8 cellular contexts compared by ENCODE assay signal in the genomic region with DNA sequence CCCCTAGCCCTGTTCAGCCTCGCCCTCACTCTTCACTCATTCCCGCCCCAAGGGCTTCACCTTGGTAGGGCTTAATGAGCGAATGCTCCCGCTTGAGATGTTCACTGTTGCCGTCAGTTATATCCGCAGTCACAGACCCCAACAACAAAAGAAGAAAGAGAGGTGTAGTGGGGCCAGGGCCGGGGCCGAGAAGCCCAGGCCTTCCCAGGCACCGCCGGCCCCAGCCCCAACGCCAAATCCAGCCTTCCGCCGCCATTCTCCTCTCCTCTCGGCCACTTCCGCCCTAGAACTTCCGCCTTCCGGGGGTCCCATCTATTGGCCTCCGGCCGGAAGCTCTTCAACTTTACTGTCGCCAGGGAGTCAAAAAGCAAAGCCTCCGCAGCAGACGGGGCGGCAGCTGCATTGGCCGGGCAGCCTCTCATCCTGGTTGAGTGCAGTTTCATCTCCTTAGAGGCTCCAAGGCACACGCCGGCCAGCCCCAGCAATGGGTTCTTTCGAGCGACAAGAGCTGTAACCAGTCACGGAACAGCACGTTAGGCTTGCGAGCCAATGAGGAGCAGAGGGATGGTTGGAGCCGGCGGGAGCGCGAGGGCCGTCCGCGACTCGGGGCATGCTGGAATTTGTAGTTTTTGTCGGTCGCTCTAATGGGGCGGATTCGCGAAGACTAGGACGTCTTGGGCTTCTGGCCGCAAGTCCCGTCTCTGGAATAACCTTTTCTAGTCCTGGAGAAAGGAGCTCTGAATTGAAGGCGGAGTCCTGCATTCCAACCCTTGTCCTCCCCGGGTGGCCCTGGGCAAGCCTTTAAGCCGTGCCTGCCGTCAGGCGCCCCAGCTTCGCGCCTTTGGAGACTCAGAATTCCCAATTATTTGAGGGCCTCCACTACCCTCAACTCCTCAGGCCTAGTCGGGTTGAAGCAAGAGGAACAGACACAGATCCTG. TPM values are rescaled to one million over a fixed set of nuclear protein-coding genes. Genes with fewer than 3 reads are reported as not detected.
A peak's percentile ranks its signal among the peaks of the same experiment; 100 is the strongest.
DNase-seq lines count a peak whose midpoint lies in the region; ATAC-seq, FAIRE-seq and TF ChIP-seq lines count a peak whose summit lies in the region.

A gene with protein sequence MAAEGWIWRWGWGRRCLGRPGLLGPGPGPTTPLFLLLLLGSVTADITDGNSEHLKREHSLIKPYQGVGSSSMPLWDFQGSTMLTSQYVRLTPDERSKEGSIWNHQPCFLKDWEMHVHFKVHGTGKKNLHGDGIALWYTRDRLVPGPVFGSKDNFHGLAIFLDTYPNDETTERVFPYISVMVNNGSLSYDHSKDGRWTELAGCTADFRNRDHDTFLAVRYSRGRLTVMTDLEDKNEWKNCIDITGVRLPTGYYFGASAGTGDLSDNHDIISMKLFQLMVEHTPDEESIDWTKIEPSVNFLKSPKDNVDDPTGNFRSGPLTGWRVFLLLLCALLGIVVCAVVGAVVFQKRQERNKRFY (minus strand): TSS at position 277 of the 938 bp plus-strand sequence. CDS start 21 bp downstream, at position 256.

- no peak for FAIRE-seq in H1 (lab: Jason Lieb, UNC)

- WGBS in H1 (ENCODE audit: extremely low coverage in 1 of 2, insufficient coverage in 1 of 2, insufficient read length in 1 of 2, insufficient replicate concordance in 2 of 2, low coverage in 1 of 2, low lambda C conversion rate in 2 of 2, missing lambda C conversion rate in 1 of 2), 2 experiments: 8% methylated on average over 53 of the region's 55 CpGs; no CpG with 5 or more reads in 1 of the 2 experiments
- no CpG with 5 or more reads among the region's 55 CpGs for WGBS in mesendoderm (ENCODE audit: extremely low coverage, insufficient coverage, low lambda C conversion rate)

- H2BK5ac ChIP-seq in H1 (ENCODE audit: low read depth, low read length) (peak within 1 kb of the TSS; percentile 82), mesendoderm (ENCODE audit: low read length) (peak within 1 kb of the TSS; percentile 27)

- H3K9me3 ChIP-seq in H1 (ENCODE audit: insufficient read depth in 2 of 2, low read depth in 1 of 2, low read length in 1 of 2): no peaks in the 10 kb centered on the region

- H2AFZ ChIP-seq in H1 (ENCODE audit: low read length): peak within 1 kb of the TSS; percentile 97

- POLR2A ChIA-PET in H1 (lab: Charles Lee; ENCODE audit: partially characterized antibody): interaction anchor here (0.9 to 8.1 kb wide), 21 partner anchors 9 to 146 kb away, joined by 3 to 66 read pairs (median 5); partner anchors contain the start of genes GRK6 and PDLIM7

- H3K79me1 ChIP-seq in H1 (ENCODE audit: low read depth, low read length): peaks cover 18% of the 10 kb centered on the region
- peaks cover 24% of the 10 kb centered on the region for H3K79me1 ChIP-seq in mesendoderm (ENCODE audit: low read length)

- peak; percentile 89 for ATAC-seq in GM21360 (IDR thresholded peaks at IDR 0.05; ENCODE audit: unreplicated experiment)

- peak; percentile 62 for DNase-seq in CMK (ENCODE audit: low read depth)
- peak; percentile 96 for DNase-seq in HT1080 (ENCODE audit: low read depth)
- peak; percentile 97 for DNase-seq in NOMO-1 treated with DMSO at 0.1 percent for 48 hours (lab: John Stamatoyannopoulos, UW; ENCODE audit: unreplicated experiment)
- DNase-seq in activated CD8-positive, alpha-beta memory T cell treated with anti-CD3 and anti-CD28 coated beads for 4 hours (ENCODE audit: low read depth in 2 of 2): peak; percentile 80 to 81
- peak; percentile 80 to 90 for DNase-seq in H1 (ENCODE audit: low read depth in 1 of 2, low spot score in 2 of 2)
- peak; percentile 98 for DNase-seq in mesendoderm
- peak; percentile 75 for DNase-seq in stimulated activated CD8-positive, alpha-beta memory T cell treated with anti-CD3 and anti-CD28 coated beads, Interleukin-15, amount 100 ng/mL, for 1 hour (ENCODE audit: low read depth)

- H3K9ac ChIP-seq in H1 (replicated peaks in 1 of 4; ENCODE audit: extremely low read depth in 1 of 4, low read depth in 3 of 4, low read length in 3 of 4) (peak within 1 kb of the TSS in 3 of 4 experiments; percentile 94; a peak in 6 of 7 replicates), mesendoderm (ENCODE audit: low read length) (peak within 1 kb of the TSS; percentile 96)

- H3K56ac ChIP-seq in H1 (replicated peaks; ENCODE audit: insufficient read length, low read depth, low read length): peak within 1 kb of the TSS; percentile 75
- H3K56ac ChIP-seq in mesendoderm (ENCODE audit: low read length): peak within 1 kb of the TSS; percentile 99

- no peak for TF ChIP-seq RAD21 in H1 (IDR thresholded peaks at IDR 0.05 in 1 of 2, conservative IDR thresholded peaks at IDR 0.05 in 1 of 2; ENCODE audit: low read depth in 2 of 2, low read length in 2 of 2)

- H2BK15ac ChIP-seq in H1 (ENCODE audit: low read length): no peak within 1 kb of the TSS; the same call in 1 of the 2 replicates
- H2BK15ac ChIP-seq in mesendoderm (replicated peaks; ENCODE audit: low read depth): no peak within 1 kb of the TSS

- H3K4ac ChIP-seq in H1 (replicated peaks; ENCODE audit: insufficient read length, low read depth, low read length): peak within 1 kb of the TSS; percentile 36
- H3K4ac ChIP-seq in mesendoderm (ENCODE audit: low read depth, low read length): peak within 1 kb of the TSS; percentile 56

- H2AK5ac ChIP-seq in H1 (ENCODE audit: low read depth, low read length) (peak within 1 kb of the TSS; percentile 68; the same call in 1 of the 2 replicates), mesendoderm (ENCODE audit: low read length) (peak within 1 kb of the TSS; percentile 97)

- peak in 1 of 2 experiments; percentile 83; a peak in 2 of 3 replicates for TF ChIP-seq POLR2A in H1 (IDR thresholded peaks at IDR 0.05; ENCODE audit: control extremely low read depth in 1 of 2, low read depth in 2 of 2, low read length in 2 of 2)

- no peak within 1 kb of the TSS for H2BK20ac ChIP-seq in H1 (ENCODE audit: low read length)

- H3K79me2 ChIP-seq in H1 (ENCODE audit: control insufficient read depth in 1 of 2, insufficient read depth in 2 of 2, low read length in 2 of 2): peaks cover 15 to 45% of the 10 kb centered on the region in 2 experiments
- peaks cover 33% of the 10 kb centered on the region for H3K79me2 ChIP-seq in mesendoderm (ENCODE audit: control insufficient read depth, insufficient read depth, low read length)

- H4K5ac ChIP-seq in H1 (ENCODE audit: insufficient read length, low read depth, low read length): peak within 1 kb of the TSS; percentile 77
- peak within 1 kb of the TSS; percentile 75 for H4K5ac ChIP-seq in mesendoderm (ENCODE audit: low read length)

- peak within 1 kb of the TSS; percentile 94 for H3K27ac ChIP-seq in H1 (ENCODE audit: low read depth, low read length)
- peak within 1 kb of the TSS; percentile 91 for H3K27ac ChIP-seq in mesendoderm (ENCODE audit: low read depth, low read length)

- H3K14ac ChIP-seq in H1 (ENCODE audit: insufficient read length): no peak within 1 kb of the TSS

- H3K4me2 ChIP-seq in H1 (ENCODE audit: insufficient read depth in 1 of 2, low read depth in 2 of 2, low read length in 2 of 2): peak within 1 kb of the TSS; percentile 90 to 94
- peak within 1 kb of the TSS; percentile 98 for H3K4me2 ChIP-seq in mesendoderm (ENCODE audit: low read length)

- peaks cover 8% of the 10 kb centered on the region for H3K23me2 ChIP-seq in H1 (ENCODE audit: low read depth, low read length)

- H4K8ac ChIP-seq in H1 (ENCODE audit: extremely low read depth, insufficient read depth, low read length) (peak within 1 kb of the TSS; percentile 98; the same call in 1 of the 2 replicates), mesendoderm (ENCODE audit: low read depth, low read length) (no peak within 1 kb of the TSS)

- peak within 1 kb of the TSS; percentile 75 for H4K91ac ChIP-seq in H1 (replicated peaks; ENCODE audit: insufficient read length, low read length)

- CTCF ChIA-PET in H1 (lab: Charles Lee; ENCODE audit: partially characterized antibody): interaction anchor here (0.6 to 11.2 kb wide), 15 partner anchors 10 to 931 kb away, joined by 3 to 142 read pairs (median 7); no protein-coding TSS in a partner anchor

- peaks cover 0 to 13% (median 4%) of the 10 kb centered on the region in 4 experiments; a peak in 3 of 7 replicates for H3K4me1 ChIP-seq in H1 (replicated peaks in 1 of 4; ENCODE audit: control insufficient read depth in 3 of 4, insufficient read depth in 4 of 4, low read length in 3 of 4)
- H3K4me1 ChIP-seq in mesendoderm (ENCODE audit: control insufficient read depth, low read depth, low read length): peaks cover 4% of the 10 kb centered on the region

- H4K20me1 ChIP-seq in H1 (replicated peaks in 1 of 2; ENCODE audit: control insufficient read depth in 1 of 2, insufficient read depth in 2 of 2, low read length in 2 of 2): peaks cover 5% of the 10 kb centered on the region in 2 experiments

- H3K23ac ChIP-seq in H1 (ENCODE audit: insufficient read length) (no peak within 1 kb of the TSS), mesendoderm (ENCODE audit: low read length) (peak within 1 kb of the TSS; percentile 74)

- H3K27me3 ChIP-seq in H1 (replicated peaks in 1 of 4; ENCODE audit: control insufficient read depth in 3 of 4, extremely low read depth in 1 of 4, insufficient read depth in 3 of 4, low read length in 3 of 4) (0 out of 7 replicates have a peak, but pooled peaks cover 0 to 5% (median 0%) of the 10 kb centered on the region in 4 experiments), mesendoderm (ENCODE audit: insufficient read depth, low read length, poor library complexity) (no peaks in the 10 kb centered on the region)

- H3K36me3 ChIP-seq in H1 (ENCODE audit: control insufficient read depth in 2 of 4, insufficient read depth in 4 of 4, low read length in 3 of 4): peaks cover 0 to 7% (median 4%) of the 10 kb centered on the region in 4 experiments; a peak in 4 of 8 replicates
- H3K36me3 ChIP-seq in mesendoderm (ENCODE audit: control insufficient read depth, insufficient read depth, low read length): no peaks in the 10 kb centered on the region

- no peak for TF ChIP-seq CTCF in H1 (IDR thresholded peaks at IDR 0.05; ENCODE audit: control extremely low read depth in 1 of 3, insufficient read depth in 1 of 3, low read depth in 1 of 3, low read length in 3 of 3)

- no peak for TF ChIP-seq EP300 in H1 (IDR thresholded peaks at IDR 0.05; ENCODE audit: borderline replicate concordance in 1 of 2, low read depth in 2 of 2, low read length in 2 of 2)

- no peak within 1 kb of the TSS for H2BK120ac ChIP-seq in H1 (replicated peaks; ENCODE audit: low read depth, low read length)
- H2BK120ac ChIP-seq in mesendoderm (ENCODE audit: low read depth, low read length): no peak within 1 kb of the TSS

- H3K18ac ChIP-seq in H1 (ENCODE audit: extremely low read depth, low read length): peak within 1 kb of the TSS; percentile 81; the same call in 1 of the 2 replicates
- peak within 1 kb of the TSS; percentile 43 for H3K18ac ChIP-seq in mesendoderm (ENCODE audit: low read length)

- H2BK12ac ChIP-seq in H1 (ENCODE audit: low read depth, low read length): peak within 1 kb of the TSS; percentile 60

- peak within 1 kb of the TSS; percentile 80 to 100 (median 94) for H3K4me3 ChIP-seq in H1 (ENCODE audit: extremely low read depth in 1 of 4, insufficient read depth in 2 of 4, low read depth in 3 of 4, low read length in 4 of 4)
- peak within 1 kb of the TSS; percentile 99 for H3K4me3 ChIP-seq in mesendoderm (ENCODE audit: low read length)

RNA-seq across cellular contexts. Expression of the gene that starts here (rescaled TPM):
- total RNA-seq in HT1080 (2014; rRNA removed; shearing (Covaris generic)): 213 and 237 TPM in 2 replicates
- 289 and 296 TPM in 2 replicates for polyA plus RNA-seq in HT1080 (2015; cell fraction: cytosol; rRNA removed)
- polyA plus RNA-seq in HT1080 (2015; cell fraction: nucleus; rRNA removed): 248 and 260 TPM in 2 replicates
- total RNA-seq in H1 (2021; fragmentation: NEBNext Ultra II Directional; extraction: Animal tissue kit (Norgen Biotek cat#: 25700)): 116 and 119 TPM in 2 replicates
- polyA plus RNA-seq in H1 (2011; rRNA removed): 225 and 357 TPM in 2 replicates
- 233 TPM for polyA plus RNA-seq in H1 (2011; cell fraction: cytosol; rRNA removed)
- 287 TPM for polyA plus RNA-seq in H1 (2011; cell fraction: nucleus; rRNA removed)
- 71.3 to 172 TPM (median 159 TPM) in 4 replicates for polyA plus RNA-seq in H1 (2012, experiment 1 of 2)
- polyA plus RNA-seq in H1 (2012, experiment 2 of 2): 312 TPM
- 320 TPM for polyA plus RNA-seq in H1 (2013, experiment 1 of 2)
- 368 TPM for polyA plus RNA-seq in H1 (2013, experiment 2 of 2)
- 177 and 184 TPM in 2 replicates for polyA minus RNA-seq in H1 (2011; rRNA and poly(A)+ RNA removed)
- 176 TPM for polyA minus RNA-seq in H1 (2011; cell fraction: cytosol; rRNA and poly(A)+ RNA removed)
- polyA minus RNA-seq in H1 (2011; cell fraction: nucleus; rRNA and poly(A)+ RNA removed): 115 TPM
- polyA plus RNA-seq in mesendoderm (2013, experiment 1 of 2): 179 TPM
- 188 TPM for polyA plus RNA-seq in mesendoderm (2013, experiment 2 of 2)

Comparison
In these comparisons a context has a peak if more than half of its experiments do, and no peak if none do; other contexts are left out.
1. Peak in every context shown above with its lines: DNase-seq, ATAC-seq, H3K4me3 ChIP-seq and H3K27ac ChIP-seq.